Comparison of ENCODE assay signal across 8 cellular contexts in the genomic region with DNA sequence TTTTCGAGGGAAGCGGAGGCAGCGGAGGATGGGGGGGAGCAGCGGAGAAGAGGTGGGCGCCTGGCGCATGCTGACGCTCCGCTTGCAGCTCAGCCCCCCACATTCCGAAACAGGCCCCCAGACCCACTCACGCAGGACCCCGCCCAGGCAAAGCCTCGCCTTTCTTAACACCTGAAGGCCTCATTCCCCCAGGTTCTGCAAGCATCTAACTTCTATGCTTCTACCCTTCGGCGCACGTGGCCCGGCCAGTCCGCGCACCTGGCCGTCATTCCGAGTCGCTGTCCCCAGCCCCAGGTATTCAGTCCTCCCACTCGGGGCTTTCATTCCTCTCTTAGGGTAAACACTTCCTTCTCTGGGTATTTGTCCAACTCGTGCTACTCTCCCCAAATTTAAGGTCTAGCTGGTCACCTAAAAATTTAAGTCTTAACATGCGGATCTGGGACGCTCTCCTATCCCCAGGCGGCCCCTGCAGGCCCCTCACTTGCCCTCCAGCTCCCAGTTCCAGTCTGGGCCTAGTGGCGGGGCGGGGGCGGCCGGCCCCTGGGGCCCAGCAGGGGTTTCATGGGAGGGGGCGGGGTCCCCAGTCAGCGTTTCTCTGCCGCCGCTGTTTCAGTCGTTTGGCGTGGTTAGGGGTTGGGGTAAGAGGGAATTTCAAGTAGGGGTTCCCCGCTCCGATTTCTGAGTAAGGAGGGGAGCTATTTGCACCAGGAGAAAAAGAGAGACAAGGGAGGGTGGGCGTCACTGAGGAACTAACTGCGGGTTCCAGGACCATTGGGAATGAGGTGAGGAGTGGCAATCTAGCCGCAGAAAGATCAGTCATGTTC. TPM values are rescaled to one million over a fixed set of nuclear protein-coding genes. Genes with fewer than 3 reads are reported as not detected.
DNase-seq lines count a peak whose midpoint lies in the region; ATAC-seq and TF ChIP-seq lines count a peak whose summit lies in the region.

No MANE protein-coding gene starts in this region.

- peak; percentile 83 for DNase-seq in COLO668 (lab: John Stamatoyannopoulos, UW; ENCODE audit: unreplicated experiment)
- peak in 1 of 3 experiments; percentile 32 for DNase-seq in effector memory CD8-positive, alpha-beta T cell
- peak in 1 of 2 donors; percentile 92 for DNase-seq in vagina (ENCODE audit: extremely low spot score in 2 of 2)
- DNase-seq in MV-4-11 (lab: John Stamatoyannopoulos, UW) = no peak

- peak overlapping the region; percentile 78 for H3K9ac ChIP-seq in HUES64 (ENCODE audit: low read depth, low read length)

- H3K4me1 ChIP-seq in HUES64 (ENCODE audit: insufficient read depth, low read length) (peaks cover 13% of the 10 kb centered on the region), vagina (peaks cover 39% of the 10 kb centered on the region)

- intact Hi-C loops in vagina (cut with DNase I) = loop anchor here (2.0 to 5.0 kb wide), 4 partner anchors 17 to 673 kb away; a partner anchor contains a TSS

- H3K36me3 Mint-ChIP-seq in effector memory CD8-positive, alpha-beta T cell (ENCODE audit: insufficient read depth) = peaks cover 21% of the 10 kb centered on the region
- no peaks in the 10 kb centered on the region for H3K36me3 Mint-ChIP-seq in nephron (ENCODE audit: low read depth)

- H3K27ac Mint-ChIP-seq in effector memory CD8-positive, alpha-beta T cell = peak overlapping the region; percentile 74 to 88
- peak overlapping the region; percentile 98 to 99 (median 98) for H3K27ac Mint-ChIP-seq in nephron

- WGBS in HUES64 = 1% methylated on average over 41 of the region's 41 CpGs

- H3K27ac ChIP-seq in HUES64 (ENCODE audit: low read depth, low read length) (peak overlapping the region; percentile 85), VCaP (peak overlapping the region; percentile 100), vagina (peak overlapping the region; percentile 99)

- H3K4me1 Mint-ChIP-seq in effector memory CD8-positive, alpha-beta T cell (ENCODE audit: low read depth in 2 of 2) = peaks cover 29 to 34% of the 10 kb centered on the region in 2 donors
- peaks cover 29% of the 10 kb centered on the region for H3K4me1 Mint-ChIP-seq in nephron

- no peaks in the 10 kb centered on the region for H3K9me3 Mint-ChIP-seq in effector memory CD8-positive, alpha-beta T cell
- no peaks in the 10 kb centered on the region for H3K9me3 Mint-ChIP-seq in nephron

- TF ChIP-seq CTCF in VCaP (conservative IDR thresholded peaks at IDR 0.05) (no peak), nephron (IDR thresholded peaks at IDR 0.05; ENCODE audit: unreplicated experiment in 3 of 3) (no peak), vagina (IDR thresholded peaks at IDR 0.05) (no peak)

- H3K9me3 ChIP-seq in HUES64 (ENCODE audit: insufficient read depth, low read depth, low read length) (no peaks in the 10 kb centered on the region), vagina (no peaks in the 10 kb centered on the region)

- H3K36me3 ChIP-seq in HUES64 (ENCODE audit: insufficient read depth, low read length) (no peaks in the 10 kb centered on the region), vagina (no peaks in the 10 kb centered on the region)

- H3K4me3 ChIP-seq in HUES64 (ENCODE audit: low read length) (peak overlapping the region; percentile 82), vagina (peak overlapping the region; percentile 84 to 85)

- no peaks in the 10 kb centered on the region for H3K27me3 ChIP-seq in HUES64 (ENCODE audit: insufficient read depth, low read length)
- H3K27me3 ChIP-seq in vagina = no peaks in the 10 kb centered on the region

- no peaks in the 10 kb centered on the region for H3K27me3 Mint-ChIP-seq in effector memory CD8-positive, alpha-beta T cell
- H3K27me3 Mint-ChIP-seq in nephron (ENCODE audit: low read depth) = no peaks in the 10 kb centered on the region

- TF ChIP-seq POLR2A in vagina (IDR thresholded peaks at IDR 0.05) = no peak

- peak overlapping the region; percentile 96 to 97 for H3K4me3 Mint-ChIP-seq in effector memory CD8-positive, alpha-beta T cell
- H3K4me3 Mint-ChIP-seq in nephron = peak overlapping the region; percentile 88 to 97 (median 95)

- no peak for ATAC-seq in effector memory CD8-positive, alpha-beta T cell (replicated peaks)
- ATAC-seq in GM18511 (IDR thresholded peaks at IDR 0.05; ENCODE audit: unreplicated experiment) = no peak

RNA-seq across cellular contexts. Expression of a gene that starts 2.7 kb away (rescaled TPM):
- polyA plus RNA-seq in HUES64 (2013, experiment 1 of 2) = 13.0 TPM
- 9.5 TPM for polyA plus RNA-seq in HUES64 (2013, experiment 2 of 2)
- total RNA-seq in vagina = 77.6 TPM

RNA-seq across cellular contexts. Expression of a gene that starts 6.5 kb away (rescaled TPM):
- polyA plus RNA-seq in HUES64 (2013, experiment 1 of 2) = not detected
- polyA plus RNA-seq in HUES64 (2013, experiment 2 of 2) = not detected
- not detected for total RNA-seq in vagina

RNA-seq across cellular contexts. Expression of a gene that starts 16.7 kb away (rescaled TPM):
- polyA plus RNA-seq in HUES64 (2013, experiment 1 of 2) = 58.3 TPM
- polyA plus RNA-seq in HUES64 (2013, experiment 2 of 2) = 49.8 TPM
- 20.6 TPM for total RNA-seq in vagina

RNA-seq across cellular contexts. Expression of a gene that starts 25.4 kb away (rescaled TPM):
- 351 TPM for polyA plus RNA-seq in HUES64 (2013, experiment 1 of 2)
- polyA plus RNA-seq in HUES64 (2013, experiment 2 of 2) = 391 TPM
- 30.4 TPM for total RNA-seq in vagina

RNA-seq across cellular contexts. Expression of a gene that starts 29.3 kb away (rescaled TPM):
- polyA plus RNA-seq in HUES64 (2013, experiment 1 of 2) = 119 TPM
- polyA plus RNA-seq in HUES64 (2013, experiment 2 of 2) = 133 TPM
- 110 TPM for total RNA-seq in vagina
